Comparison of ENCODE assay signal across 8 cellular contexts in the genomic region with DNA sequence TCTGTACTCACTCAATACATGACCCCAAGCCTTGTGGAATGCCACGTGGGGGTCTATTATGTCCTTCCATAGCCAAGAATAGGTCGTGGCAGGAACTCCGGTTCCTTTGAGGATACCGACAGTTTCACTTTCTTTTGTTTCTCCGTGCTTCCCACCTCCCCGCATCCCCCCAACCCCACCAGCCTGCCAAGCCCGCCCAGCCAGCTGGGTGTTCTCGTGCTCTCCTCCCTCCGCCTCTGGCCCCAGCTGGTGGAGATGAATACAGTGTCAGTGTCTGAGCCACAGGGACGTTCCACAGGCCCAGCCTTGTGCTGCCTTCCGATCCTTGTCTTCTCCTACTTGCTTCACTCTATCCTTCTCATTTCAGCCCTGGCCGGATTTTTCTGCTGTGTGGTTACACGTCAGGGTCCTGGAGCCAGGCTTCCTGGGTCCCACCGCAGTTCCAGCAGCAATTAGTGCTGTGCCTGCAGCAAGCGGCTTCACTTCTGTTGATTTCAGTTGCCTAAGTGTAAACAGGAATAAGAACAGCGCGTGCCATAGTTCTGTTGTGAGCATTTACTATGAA. TPM values are rescaled to one million over a fixed set of nuclear protein-coding genes. Genes with fewer than 3 reads are reported as not detected.
DNase-seq lines count a peak whose midpoint lies in the region; ATAC-seq and TF ChIP-seq lines count a peak whose summit lies in the region.

No MANE protein-coding gene starts in this region.

- no peaks in the 10 kb centered on the region for H3K27me3 ChIP-seq in mammary epithelial cell (ENCODE audit: insufficient read depth, low read length)

- no peak for TF ChIP-seq CTCF in mammary epithelial cell (conservative IDR thresholded peaks at IDR 0.05 in 1 of 2, IDR thresholded peaks at IDR 0.05 in 1 of 2; ENCODE audit: extremely low read depth in 1 of 2, insufficient read depth in 1 of 2, low read depth in 1 of 2, low read length in 2 of 2)

- in situ Hi-C loops in mammary epithelial cell (cut with MboI; ENCODE audit: low sequenced_read_pairs in 2 of 2) = loop anchor here in 1 of 2 donors (10.0 kb wide), 1 partner anchor 487 kb away; no protein-coding TSS in a partner anchor

- H3K27ac ChIP-seq in mammary epithelial cell (ENCODE audit: insufficient read depth, low read depth, low read length) = no peak overlapping the region

- dilution Hi-C loops in mammary epithelial cell (cut with HindIII; ENCODE audit: low sequenced_read_pairs) = loop anchor here (10.0 kb wide), 1 partner anchor 133 kb away; no protein-coding TSS in a partner anchor

- H3K4me3 ChIP-seq in mammary epithelial cell (replicated peaks in 1 of 3; ENCODE audit: insufficient read depth in 1 of 3, low read depth in 2 of 3, low read length in 3 of 3) (no peak overlapping the region), skeletal muscle cell (ENCODE audit: low read depth, low read length) (peak overlapping the region; percentile 41)

- no peaks in the 10 kb centered on the region for H3K79me2 ChIP-seq in mammary epithelial cell (ENCODE audit: insufficient read depth, low read length)

- intact Hi-C loops in mammary epithelial cell (cut with micrococcal nuclease) = no loop called here

- ATAC-seq in HG03565 (IDR thresholded peaks at IDR 0.05; ENCODE audit: unreplicated experiment) (no peak), GM18873 (IDR thresholded peaks at IDR 0.05; ENCODE audit: low FRiP score, unreplicated experiment) (no peak)

- H3K9ac ChIP-seq in mammary epithelial cell (ENCODE audit: insufficient read depth, low read length) = no peak overlapping the region

- DNase-seq in DMS79 treated with DMSO at 0.1 percent for 48 hours (lab: John Stamatoyannopoulos, UW) = peak; percentile 61
- peak; percentile 86 for DNase-seq in NCI-H2171 (lab: John Stamatoyannopoulos, UW)
- peak; percentile 32 for DNase-seq in mammary epithelial cell
- DNase-seq in iris pigment epithelial cell (ENCODE audit: low read depth) = peak; percentile 82
- DNase-seq in skeletal muscle cell (ENCODE audit: low read depth) = peak; percentile 40
- no peak for DNase-seq in germinal center (ENCODE audit: low spot score)

- peak overlapping the region; percentile 44 for H3K4me2 ChIP-seq in mammary epithelial cell (ENCODE audit: insufficient read depth, low read depth, low read length)

- H2AFZ ChIP-seq in mammary epithelial cell (ENCODE audit: low read depth, low read length) = peak overlapping the region; percentile 89

- 22% methylated on average over 15 of the region's 17 CpGs for WGBS in mammary epithelial cell (ENCODE audit: low coverage, missing lambda C conversion rate)

- CTCF ChIA-PET in mammary epithelial cell (lab: Charles Lee; ENCODE audit: low non-redundant PET) = no interaction called here

- no peaks in the 10 kb centered on the region for H4K20me1 ChIP-seq in mammary epithelial cell (ENCODE audit: insufficient read depth, low read length)

- BruUV-seq in mammary epithelial cell (replicated peaks; lab: Mats Ljungman, UMichigan) = no TSS peak

- H3K36me3 ChIP-seq in mammary epithelial cell (ENCODE audit: insufficient read depth, low read length) = no peaks in the 10 kb centered on the region

- H3K4me1 ChIP-seq in mammary epithelial cell (ENCODE audit: insufficient read depth, low read length) = peaks cover 16% of the 10 kb centered on the region

- H3K9me3 ChIP-seq in mammary epithelial cell (replicated peaks; ENCODE audit: insufficient read depth, low read length) = no peaks in the 10 kb centered on the region

RNA-seq across cellular contexts. Expression of a gene that starts 4.1 kb away (rescaled TPM):
- 100 to 1,000 TPM; 105 to 109 TPM for total RNA-seq in mammary epithelial cell
- 120 TPM for polyA plus RNA-seq in mammary epithelial cell
- polyA minus RNA-seq in mammary epithelial cell = 78.0 TPM

RNA-seq across cellular contexts. Expression of a gene that starts 30.2 kb away (rescaled TPM):
- not detected for total RNA-seq in mammary epithelial cell
- not detected for polyA plus RNA-seq in mammary epithelial cell
- polyA minus RNA-seq in mammary epithelial cell = not detected

RNA-seq across cellular contexts. Expression of a gene that starts 40.3 kb away (rescaled TPM):
- 1 to 10 TPM in 1 of 2 donors, under 1 TPM in 1; 0.07 to 6.3 TPM for total RNA-seq in mammary epithelial cell
- 0.07 TPM for polyA plus RNA-seq in mammary epithelial cell
- polyA minus RNA-seq in mammary epithelial cell = not detected

RNA-seq across cellular contexts. Expression of a gene that starts 50.9 kb away (rescaled TPM):
- 10 to 100 TPM; 44.5 to 45.9 TPM for total RNA-seq in mammary epithelial cell
- polyA plus RNA-seq in mammary epithelial cell = 57.7 TPM
- 47.4 TPM for polyA minus RNA-seq in mammary epithelial cell
